ENCODE assay signal across 9 cellular contexts in the genomic region with DNA sequence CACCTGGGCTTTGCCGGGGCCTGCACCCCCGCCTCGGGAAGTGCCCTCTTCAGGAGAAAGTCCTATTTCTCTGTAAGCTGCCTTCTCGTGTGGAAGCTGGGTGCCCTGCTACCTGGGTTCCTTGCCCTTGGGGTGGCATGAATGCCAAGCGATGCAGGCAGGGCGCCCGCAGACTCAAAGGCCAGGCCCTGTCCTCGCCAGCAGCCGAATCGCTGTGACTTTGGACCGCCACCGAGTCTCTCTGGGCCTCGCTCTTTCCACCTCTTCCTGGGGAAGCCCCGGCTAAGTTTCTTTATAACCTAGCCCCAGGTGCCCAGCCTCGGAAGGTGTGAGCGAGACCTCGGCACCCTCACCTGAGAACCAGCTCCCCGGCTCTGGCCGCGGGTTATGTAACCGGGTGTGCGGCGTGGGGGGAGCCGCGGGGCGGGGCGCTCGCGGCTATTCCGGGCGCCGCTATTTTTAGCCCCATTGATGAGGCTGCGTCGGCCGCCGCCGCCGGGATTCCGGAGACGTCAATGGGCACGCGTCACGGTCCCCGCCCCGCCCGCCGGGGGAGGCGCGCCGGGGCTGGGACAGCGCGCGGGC. TPM values are rescaled to one million over a fixed set of nuclear protein-coding genes. Genes with fewer than 3 reads are reported as not detected.
DNase-seq lines count a peak whose midpoint lies in the region; ATAC-seq and TF ChIP-seq lines count a peak whose summit lies in the region.
"Had no signal": no experiment of that assay in that cellular context is flagged by ENCODE, and none has a peak within 500 bp of the region (broad histone marks: within the 10 kb centered on the region; RNA-seq: fewer than 3 reads in every experiment).

No MANE protein-coding gene starts in this region.

- peak overlapping the region; percentile 54; the same call in 1 of the 2 replicates for H3K4me3 ChIP-seq in Karpas-422 (ENCODE audit: low read length)
- peak overlapping the region; percentile 61 for H3K4me3 ChIP-seq in astrocyte of the cerebellum (ENCODE audit: low read depth, low read length)
- H3K4me3 ChIP-seq in hepatocyte, result no peak overlapping the region
- peak overlapping the region; percentile 42 for H3K4me3 ChIP-seq in retinal pigment epithelial cell (ENCODE audit: low read length)

- intact Hi-C loops in CD14-positive monocyte (cut with micrococcal nuclease), result loop anchor here in 1 of 2 donors (2.0 kb wide), 1 partner anchor 14 kb away; a partner anchor contains a TSS

- no peaks in the 10 kb centered on the region for H3K27me3 ChIP-seq in Karpas-422 (ENCODE audit: low read length)
- H3K27me3 ChIP-seq in hepatocyte, result peaks cover 4% of the 10 kb centered on the region

- H2AFZ ChIP-seq in Karpas-422 (ENCODE audit: low read length), result peak overlapping the region; percentile 72; the same call in 1 of the 2 replicates
- H2AFZ ChIP-seq in hepatocyte, result no peak overlapping the region

- H4K20me1 ChIP-seq in Karpas-422 (ENCODE audit: insufficient read depth, low read depth, low read length) (0 out of 2 replicates have a peak, but pooled peaks cover 4% of the 10 kb centered on the region), hepatocyte (ENCODE audit: insufficient read depth, poor library complexity, severe bottlenecking) (peaks cover 2% of the 10 kb centered on the region)

- H3K4me1 ChIP-seq in Karpas-422 (ENCODE audit: low read length), result peaks cover 34% of the 10 kb centered on the region
- H3K4me1 ChIP-seq in hepatocyte (ENCODE audit: insufficient read depth), result peaks cover 10% of the 10 kb centered on the region

- DNase-seq in CD14-positive monocyte (ENCODE audit: low spot score), result peak; percentile 86
- peak; percentile 78 for DNase-seq in Karpas-422
- peak; percentile 86 for DNase-seq in T-helper 22 cell (ENCODE audit: low read depth)
- no peak for DNase-seq in astrocyte of the cerebellum (ENCODE audit: low read depth)
- peak; percentile 95 for DNase-seq in hepatocyte (ENCODE audit: low spot score)
- DNase-seq in retinal pigment epithelial cell (ENCODE audit: low read depth), result no peak
- DNase-seq in NCI-H446 treated with DMSO at 0.1 percent for 48 hours (lab: John Stamatoyannopoulos, UW), result no peak

- peaks cover 0 to 3% (median 0%) of the 10 kb centered on the region in 7 donors for H3K9me3 Mint-ChIP-seq in CD14-positive monocyte

- H3K4me2 ChIP-seq in Karpas-422 (ENCODE audit: low read depth, low read length, poor library complexity, severe bottlenecking) (peak overlapping the region; percentile 75), hepatocyte (peak overlapping the region; percentile 75)

- 17% methylated on average over 39 of the region's 53 CpGs for WGBS in hepatocyte (ENCODE audit: low lambda C conversion rate, missing lambda C conversion rate)

- H3K4me3 Mint-ChIP-seq in CD14-positive monocyte, result peak overlapping the region; percentile 65 to 71

- H3K36me3 ChIP-seq in Karpas-422 (ENCODE audit: insufficient read depth, low read length), result no peaks in the 10 kb centered on the region
- no peaks in the 10 kb centered on the region for H3K36me3 ChIP-seq in hepatocyte (replicated peaks; ENCODE audit: insufficient read depth, low read depth)

- peak overlapping the region in 6 of 7 donors; percentile 80 to 95 (median 86) for H3K27ac Mint-ChIP-seq in CD14-positive monocyte

- H3K36me3 Mint-ChIP-seq in CD14-positive monocyte, result peaks cover 8 to 13% of the 10 kb centered on the region in 2 donors

- ATAC-seq in GM19463 (IDR thresholded peaks at IDR 0.05; ENCODE audit: unreplicated experiment), result peak; percentile 39

- no peak overlapping the region for H3K27ac ChIP-seq in Karpas-422 (ENCODE audit: low read length)
- peak overlapping the region; percentile 85 for H3K27ac ChIP-seq in hepatocyte

- H3K9me3 ChIP-seq in Karpas-422 (ENCODE audit: low read length), result no peaks in the 10 kb centered on the region
- H3K9me3 ChIP-seq in hepatocyte (ENCODE audit: low read depth), result no peaks in the 10 kb centered on the region

- peaks cover 37 to 43% (median 38%) of the 10 kb centered on the region in 3 donors for H3K27me3 Mint-ChIP-seq in CD14-positive monocyte (ENCODE audit: low read depth in 3 of 3)

- in situ Hi-C loops in astrocyte of the cerebellum (cut with HindIII; ENCODE audit: low sequenced_read_pairs), result no loop called here

- no peaks in the 10 kb centered on the region for H3K9me2 ChIP-seq in Karpas-422 (replicated peaks; ENCODE audit: insufficient read depth, low read length)
- H3K9me2 ChIP-seq in hepatocyte (replicated peaks; ENCODE audit: insufficient read depth), result no peaks in the 10 kb centered on the region

- H3K79me2 ChIP-seq in Karpas-422 (ENCODE audit: low read length) (no peaks in the 10 kb centered on the region), hepatocyte (peaks cover 10% of the 10 kb centered on the region)

- peak overlapping the region; percentile 54 for H3K9ac ChIP-seq in Karpas-422 (ENCODE audit: low read length)

- peaks cover 57% of the 10 kb centered on the region for H3K4me1 Mint-ChIP-seq in CD14-positive monocyte

- no peak for TF ChIP-seq CTCF in CD14-positive monocyte (IDR thresholded peaks at IDR 0.05)
- TF ChIP-seq CTCF in astrocyte of the cerebellum (IDR thresholded peaks at IDR 0.05; ENCODE audit: low read depth, low read length, missing control alignments), result no peak
- no peak for TF ChIP-seq CTCF in hepatocyte (IDR thresholded peaks at IDR 0.05; ENCODE audit: poor library complexity)
- no peak for TF ChIP-seq CTCF in retinal pigment epithelial cell (conservative IDR thresholded peaks at IDR 0.05; ENCODE audit: low read depth, low read length)

RNA-seq across cellular contexts. Expression of a gene that starts 14.6 kb away (rescaled TPM):
- polyA plus RNA-seq in CD14-positive monocyte (10 to 100 TPM; 10.1 to 41.4 TPM), hepatocyte (131 and 165 TPM in 2 replicates)
- total RNA-seq in Karpas-422 (2014; rRNA removed; shearing (Covaris generic); ENCODE audit: low replicate concordance), result 11.7 and 26.9 TPM in 2 replicates
- total RNA-seq in hepatocyte, result 39.2 and 59.2 TPM in 2 replicates

RNA-seq across cellular contexts. Expression of a gene that starts 29.9 kb away (rescaled TPM):
- 1 to 10 TPM in 1 of 2 donors, under 1 TPM in 1; 0.63 to 1.6 TPM for polyA plus RNA-seq in CD14-positive monocyte
- total RNA-seq in Karpas-422 (2014; rRNA removed; shearing (Covaris generic); ENCODE audit: low replicate concordance), result 0.47 TPM in 1 of 2 replicates, not detected in the other
- total RNA-seq in hepatocyte, result 4.0 and 8.0 TPM in 2 replicates
- 9.9 and 17.0 TPM in 2 replicates for polyA plus RNA-seq in hepatocyte

RNA-seq across cellular contexts. Expression of a gene that starts 33.1 kb away (rescaled TPM):
- polyA plus RNA-seq in CD14-positive monocyte, result 10 to 100 TPM; 20.5 to 26.4 TPM
- total RNA-seq in Karpas-422 (2014; rRNA removed; shearing (Covaris generic); ENCODE audit: low replicate concordance), result 31.9 and 63.0 TPM in 2 replicates
- 55.9 and 61.6 TPM in 2 replicates for total RNA-seq in hepatocyte
- polyA plus RNA-seq in hepatocyte, result 52.0 and 57.7 TPM in 2 replicates

RNA-seq across cellular contexts. Expression of a gene that starts 42.8 kb away (rescaled TPM):
- polyA plus RNA-seq in CD14-positive monocyte (not detected), hepatocyte (0.15 TPM in 1 of 2 replicates, not detected in the other)
- 0.75 TPM in 1 of 2 replicates, not detected in the other for total RNA-seq in Karpas-422 (2014; rRNA removed; shearing (Covaris generic); ENCODE audit: low replicate concordance)
- total RNA-seq in hepatocyte, result not detected in 2 replicates
- total RNA-seq: LHCN-M2 had no signal

Comparison
In these comparisons a context has a peak if more than half of its experiments do, and no peak if none do; other contexts are left out.
1. DNase-seq: peak in CD14-positive monocyte (single experiment), Karpas-422 (single experiment), T-helper 22 cell (single experiment) and hepatocyte (single experiment); none in astrocyte of the cerebellum (single experiment), retinal pigment epithelial cell (single experiment) and NCI-H446 treated with DMSO at 0.1 percent for 48 hours (single experiment).